1 cellular context compared by ENCODE assay signal in genomic region chr2:16025211-16025875, GRCh38.
TF ChIP-seq lines count a peak whose summit lies in the region.

No MANE protein-coding gene starts in this region.

TF ChIP-seq in GM23338, 12 proteins besides CTCF, POLR2A, EP300 and RAD21 (continued from another document):
- TF ChIP-seq, protein P1, sequence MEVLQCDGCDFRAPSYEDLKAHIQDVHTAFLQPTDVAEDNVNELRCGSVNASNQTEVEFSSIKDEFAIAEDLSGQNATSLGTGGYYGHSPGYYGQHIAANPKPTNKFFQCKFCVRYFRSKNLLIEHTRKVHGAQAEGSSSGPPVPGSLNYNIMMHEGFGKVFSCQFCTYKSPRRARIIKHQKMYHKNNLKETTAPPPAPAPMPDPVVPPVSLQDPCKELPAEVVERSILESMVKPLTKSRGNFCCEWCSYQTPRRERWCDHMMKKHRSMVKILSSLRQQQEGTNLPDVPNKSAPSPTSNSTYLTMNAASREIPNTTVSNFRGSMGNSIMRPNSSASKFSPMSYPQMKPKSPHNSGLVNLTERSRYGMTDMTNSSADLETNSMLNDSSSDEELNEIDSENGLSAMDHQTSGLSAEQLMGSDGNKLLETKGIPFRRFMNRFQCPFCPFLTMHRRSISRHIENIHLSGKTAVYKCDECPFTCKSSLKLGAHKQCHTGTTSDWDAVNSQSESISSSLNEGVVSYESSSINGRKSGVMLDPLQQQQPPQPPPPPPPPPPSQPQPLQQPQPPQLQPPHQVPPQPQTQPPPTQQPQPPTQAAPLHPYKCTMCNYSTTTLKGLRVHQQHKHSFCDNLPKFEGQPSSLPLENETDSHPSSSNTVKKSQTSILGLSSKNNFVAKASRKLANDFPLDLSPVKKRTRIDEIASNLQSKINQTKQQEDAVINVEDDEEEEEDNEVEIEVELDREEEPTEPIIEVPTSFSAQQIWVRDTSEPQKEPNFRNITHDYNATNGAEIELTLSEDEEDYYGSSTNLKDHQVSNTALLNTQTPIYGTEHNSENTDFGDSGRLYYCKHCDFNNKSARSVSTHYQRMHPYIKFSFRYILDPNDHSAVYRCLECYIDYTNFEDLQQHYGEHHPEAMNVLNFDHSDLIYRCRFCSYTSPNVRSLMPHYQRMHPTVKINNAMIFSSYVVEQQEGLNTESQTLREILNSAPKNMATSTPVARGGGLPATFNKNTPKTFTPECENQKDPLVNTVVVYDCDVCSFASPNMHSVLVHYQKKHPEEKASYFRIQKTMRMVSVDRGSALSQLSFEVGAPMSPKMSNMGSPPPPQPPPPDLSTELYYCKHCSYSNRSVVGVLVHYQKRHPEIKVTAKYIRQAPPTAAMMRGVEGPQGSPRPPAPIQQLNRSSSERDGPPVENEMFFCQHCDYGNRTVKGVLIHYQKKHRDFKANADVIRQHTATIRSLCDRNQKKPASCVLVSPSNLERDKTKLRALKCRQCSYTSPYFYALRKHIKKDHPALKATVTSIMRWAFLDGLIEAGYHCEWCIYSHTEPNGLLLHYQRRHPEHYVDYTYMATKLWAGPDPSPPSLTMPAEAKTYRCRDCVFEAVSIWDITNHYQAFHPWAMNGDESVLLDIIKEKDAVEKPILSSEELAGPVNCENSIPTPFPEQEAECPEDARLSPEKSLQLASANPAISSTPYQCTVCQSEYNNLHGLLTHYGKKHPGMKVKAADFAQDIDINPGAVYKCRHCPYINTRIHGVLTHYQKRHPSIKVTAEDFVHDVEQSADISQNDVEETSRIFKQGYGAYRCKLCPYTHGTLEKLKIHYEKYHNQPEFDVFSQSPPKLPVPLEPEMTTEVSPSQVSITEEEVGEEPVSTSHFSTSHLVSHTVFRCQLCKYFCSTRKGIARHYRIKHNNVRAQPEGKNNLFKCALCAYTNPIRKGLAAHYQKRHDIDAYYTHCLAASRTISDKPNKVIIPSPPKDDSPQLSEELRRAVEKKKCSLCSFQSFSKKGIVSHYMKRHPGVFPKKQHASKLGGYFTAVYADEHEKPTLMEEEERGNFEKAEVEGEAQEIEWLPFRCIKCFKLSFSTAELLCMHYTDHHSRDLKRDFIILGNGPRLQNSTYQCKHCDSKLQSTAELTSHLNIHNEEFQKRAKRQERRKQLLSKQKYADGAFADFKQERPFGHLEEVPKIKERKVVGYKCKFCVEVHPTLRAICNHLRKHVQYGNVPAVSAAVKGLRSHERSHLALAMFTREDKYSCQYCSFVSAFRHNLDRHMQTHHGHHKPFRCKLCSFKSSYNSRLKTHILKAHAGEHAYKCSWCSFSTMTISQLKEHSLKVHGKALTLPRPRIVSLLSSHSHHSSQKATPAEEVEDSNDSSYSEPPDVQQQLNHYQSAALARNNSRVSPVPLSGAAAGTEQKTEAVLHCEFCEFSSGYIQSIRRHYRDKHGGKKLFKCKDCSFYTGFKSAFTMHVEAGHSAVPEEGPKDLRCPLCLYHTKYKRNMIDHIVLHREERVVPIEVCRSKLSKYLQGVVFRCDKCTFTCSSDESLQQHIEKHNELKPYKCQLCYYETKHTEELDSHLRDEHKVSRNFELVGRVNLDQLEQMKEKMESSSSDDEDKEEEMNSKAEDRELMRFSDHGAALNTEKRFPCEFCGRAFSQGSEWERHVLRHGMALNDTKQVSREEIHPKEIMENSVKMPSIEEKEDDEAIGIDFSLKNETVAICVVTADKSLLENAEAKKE (CRISPR knock-in tag; IDR thresholded peaks at IDR 0.05): no peak
- TF ChIP-seq JUNB (IDR thresholded peaks at IDR 0.05; ENCODE audit: unreplicated experiment): no peak
- TF ChIP-seq CREB1 (CRISPR knock-in tag; IDR thresholded peaks at IDR 0.05; ENCODE audit: low read depth): no peak
- no peak for TF ChIP-seq ZNF114 (CRISPR knock-in tag; IDR thresholded peaks at IDR 0.05)
- TF ChIP-seq, protein P2, sequence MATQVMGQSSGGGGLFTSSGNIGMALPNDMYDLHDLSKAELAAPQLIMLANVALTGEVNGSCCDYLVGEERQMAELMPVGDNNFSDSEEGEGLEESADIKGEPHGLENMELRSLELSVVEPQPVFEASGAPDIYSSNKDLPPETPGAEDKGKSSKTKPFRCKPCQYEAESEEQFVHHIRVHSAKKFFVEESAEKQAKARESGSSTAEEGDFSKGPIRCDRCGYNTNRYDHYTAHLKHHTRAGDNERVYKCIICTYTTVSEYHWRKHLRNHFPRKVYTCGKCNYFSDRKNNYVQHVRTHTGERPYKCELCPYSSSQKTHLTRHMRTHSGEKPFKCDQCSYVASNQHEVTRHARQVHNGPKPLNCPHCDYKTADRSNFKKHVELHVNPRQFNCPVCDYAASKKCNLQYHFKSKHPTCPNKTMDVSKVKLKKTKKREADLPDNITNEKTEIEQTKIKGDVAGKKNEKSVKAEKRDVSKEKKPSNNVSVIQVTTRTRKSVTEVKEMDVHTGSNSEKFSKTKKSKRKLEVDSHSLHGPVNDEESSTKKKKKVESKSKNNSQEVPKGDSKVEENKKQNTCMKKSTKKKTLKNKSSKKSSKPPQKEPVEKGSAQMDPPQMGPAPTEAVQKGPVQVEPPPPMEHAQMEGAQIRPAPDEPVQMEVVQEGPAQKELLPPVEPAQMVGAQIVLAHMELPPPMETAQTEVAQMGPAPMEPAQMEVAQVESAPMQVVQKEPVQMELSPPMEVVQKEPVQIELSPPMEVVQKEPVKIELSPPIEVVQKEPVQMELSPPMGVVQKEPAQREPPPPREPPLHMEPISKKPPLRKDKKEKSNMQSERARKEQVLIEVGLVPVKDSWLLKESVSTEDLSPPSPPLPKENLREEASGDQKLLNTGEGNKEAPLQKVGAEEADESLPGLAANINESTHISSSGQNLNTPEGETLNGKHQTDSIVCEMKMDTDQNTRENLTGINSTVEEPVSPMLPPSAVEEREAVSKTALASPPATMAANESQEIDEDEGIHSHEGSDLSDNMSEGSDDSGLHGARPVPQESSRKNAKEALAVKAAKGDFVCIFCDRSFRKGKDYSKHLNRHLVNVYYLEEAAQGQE (IDR thresholded peaks at IDR 0.05; ENCODE audit: unreplicated experiment): no peak
- TF ChIP-seq, protein P3, sequence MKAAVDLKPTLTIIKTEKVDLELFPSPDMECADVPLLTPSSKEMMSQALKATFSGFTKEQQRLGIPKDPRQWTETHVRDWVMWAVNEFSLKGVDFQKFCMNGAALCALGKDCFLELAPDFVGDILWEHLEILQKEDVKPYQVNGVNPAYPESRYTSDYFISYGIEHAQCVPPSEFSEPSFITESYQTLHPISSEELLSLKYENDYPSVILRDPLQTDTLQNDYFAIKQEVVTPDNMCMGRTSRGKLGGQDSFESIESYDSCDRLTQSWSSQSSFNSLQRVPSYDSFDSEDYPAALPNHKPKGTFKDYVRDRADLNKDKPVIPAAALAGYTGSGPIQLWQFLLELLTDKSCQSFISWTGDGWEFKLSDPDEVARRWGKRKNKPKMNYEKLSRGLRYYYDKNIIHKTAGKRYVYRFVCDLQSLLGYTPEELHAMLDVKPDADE (IDR thresholded peaks at IDR 0.05): no peak
